Comparison of ENCODE assay signal across 20 cellular contexts in the genomic region with DNA sequence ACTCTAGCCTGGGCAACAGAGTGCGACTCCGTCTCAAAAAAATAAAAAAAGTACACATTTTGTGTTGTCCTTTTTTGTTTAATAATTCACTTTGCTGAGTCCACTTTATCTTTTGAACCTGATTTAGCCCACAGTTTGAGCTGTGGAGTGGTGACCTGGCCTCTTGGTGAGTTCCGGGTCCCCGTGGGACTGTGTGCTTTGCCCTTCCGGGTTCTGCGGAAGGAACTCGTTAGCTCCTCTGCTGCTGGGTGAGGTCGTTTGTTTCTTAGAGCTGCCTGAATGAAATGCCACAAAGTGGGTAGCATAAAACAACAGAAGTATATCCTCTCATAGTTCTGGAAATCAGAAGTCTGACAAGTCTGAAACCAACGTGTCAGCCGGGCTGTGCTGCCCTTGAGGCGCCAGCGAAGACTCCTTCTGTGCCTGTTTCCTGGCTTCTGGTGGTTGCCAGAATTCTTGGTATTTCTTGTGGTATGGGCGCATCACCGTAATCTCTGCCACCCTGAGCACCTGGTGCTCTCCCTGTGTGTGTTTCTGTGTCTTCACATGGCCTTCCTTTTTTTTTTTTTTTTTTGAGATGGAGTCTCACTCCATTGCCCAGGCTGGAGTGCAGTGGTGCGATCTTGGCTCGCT. TPM values are rescaled to one million over a fixed set of nuclear protein-coding genes. Genes with fewer than 3 reads are reported as not detected.
DNase-seq lines count a peak whose midpoint lies in the region; ATAC-seq and TF ChIP-seq lines count a peak whose summit lies in the region.
"Had no signal": no experiment of that assay in that cellular context is flagged by ENCODE, and none has a peak within 500 bp of the region (broad histone marks: within the 10 kb centered on the region; RNA-seq: fewer than 3 reads in every experiment).

No MANE protein-coding gene starts in this region.

- H3K9me3 Mint-ChIP-seq in activated CD8-positive, alpha-beta memory T cell treated with anti-CD3 and anti-CD28 coated beads, Interleukin-2, amount 10 ng/mL, durations not matched to agents 7 days and 5 days (ENCODE audit: low read depth), result no peaks in the 10 kb centered on the region
- no peaks in the 10 kb centered on the region for H3K9me3 Mint-ChIP-seq in activated CD4-positive, alpha-beta memory T cell treated with anti-CD3 and anti-CD28 coated beads, Interleukin-2, amount 10 ng/mL, durations not matched to agents 7 days and 5 days
- H3K9me3 Mint-ChIP-seq: activated B cell treated with CpG ODN at 0.5 μM for 24 hours had no signal

- CTCF ChIA-PET in activated CD8-positive, alpha-beta memory T cell treated with anti-CD3 and anti-CD28 coated beads, Interleukin-2, amount 10 ng/mL, durations not matched to agents 7 days and 5 days (lab: Charles Lee), result interaction anchor here (1.2 kb wide), 1 partner anchor 30 kb away, joined by 3 read pairs; no protein-coding TSS in a partner anchor
- CTCF ChIA-PET in activated CD4-positive, alpha-beta memory T cell treated with anti-CD3 and anti-CD28 coated beads, Interleukin-2, amount 10 ng/mL, durations not matched to agents 7 days and 5 days (lab: Charles Lee), result no interaction called here

- H3K9me3 ChIP-seq in gastrocnemius medialis, result no peaks in the 10 kb centered on the region
- no peaks in the 10 kb centered on the region for H3K9me3 ChIP-seq in lower lobe of right lung
- H3K9me3 ChIP-seq: Caco-2, tibial nerve had no signal

- TF ChIP-seq CTCF in gastrocnemius medialis (IDR thresholded peaks at IDR 0.05 in 4 of 5, conservative IDR thresholded peaks at IDR 0.05 in 1 of 5) (no peak), lower leg skin (IDR thresholded peaks at IDR 0.05) (no peak), lower lobe of right lung (IDR thresholded peaks at IDR 0.05) (no peak)

- peaks cover 63% of the 10 kb centered on the region for H3K27me3 Mint-ChIP-seq in activated CD8-positive, alpha-beta memory T cell treated with anti-CD3 and anti-CD28 coated beads, Interleukin-2, amount 10 ng/mL, durations not matched to agents 7 days and 5 days
- peaks cover 54% of the 10 kb centered on the region for H3K27me3 Mint-ChIP-seq in activated CD4-positive, alpha-beta memory T cell treated with anti-CD3 and anti-CD28 coated beads, Interleukin-2, amount 10 ng/mL, durations not matched to agents 7 days and 5 days

- POLR2A ChIA-PET in activated CD4-positive, alpha-beta memory T cell treated with anti-CD3 and anti-CD28 coated beads, Interleukin-2, amount 10 ng/mL, durations not matched to agents 7 days and 5 days (lab: Charles Lee), result no interaction called here

- H3K27me3 ChIP-seq in gastrocnemius medialis (peaks cover 27 to 32% (median 27%) of the 10 kb centered on the region in 3 donors), lower lobe of right lung (ENCODE audit: low read depth) (peaks cover 43% of the 10 kb centered on the region)

- intact Hi-C loops in gastrocnemius medialis (cut with DNase I; ENCODE audit: low total_unique reads) (no loop called here), lower leg skin (cut with DNase I; ENCODE audit: low total_unique reads) (no loop called here), lower lobe of right lung (cut with DNase I) (no loop called here)

- peaks cover 7% of the 10 kb centered on the region for H3K4me1 Mint-ChIP-seq in activated CD8-positive, alpha-beta memory T cell treated with anti-CD3 and anti-CD28 coated beads, Interleukin-2, amount 10 ng/mL, durations not matched to agents 7 days and 5 days
- peaks cover 7% of the 10 kb centered on the region for H3K4me1 Mint-ChIP-seq in activated CD4-positive, alpha-beta memory T cell treated with anti-CD3 and anti-CD28 coated beads, Interleukin-2, amount 10 ng/mL, durations not matched to agents 7 days and 5 days

- H3K36me3 Mint-ChIP-seq in activated CD8-positive, alpha-beta memory T cell treated with anti-CD3 and anti-CD28 coated beads, Interleukin-2, amount 10 ng/mL, durations not matched to agents 7 days and 5 days, result no peaks in the 10 kb centered on the region
- no peaks in the 10 kb centered on the region for H3K36me3 Mint-ChIP-seq in activated CD4-positive, alpha-beta memory T cell treated with anti-CD3 and anti-CD28 coated beads, Interleukin-2, amount 10 ng/mL, durations not matched to agents 7 days and 5 days (ENCODE audit: low read depth)

- DNase-seq in activated CD8-positive, alpha-beta memory T cell treated with anti-CD3 and anti-CD28 coated beads, Interleukin-2, amount 10 ng/mL, durations not matched to agents 7 days and 5 days, result no peak
- DNase-seq in activated CD8-positive, alpha-beta memory T cell treated with anti-CD3 and anti-CD28 coated beads, Interleukin-2, amount 50 U/mL, for 4 hours, result no peak
- DNase-seq in activated CD4-positive, alpha-beta memory T cell treated with anti-CD3 and anti-CD28 coated beads, Interleukin-2, amount 10 ng/mL, durations not matched to agents 7 days and 5 days, result no peak
- DNase-seq in hepatic stellate cell (ENCODE audit: low spot score) (peak; percentile 3), gastrocnemius medialis (no peak), lower leg skin (ENCODE audit: low spot score in 2 of 2) (no peak), islet precursor cell (no peak), lower lobe of right lung (no peak)
- DNase-seq: 8988T; activated B cell treated with CpG ODN at 0.5 μM for 24 hours; activated effector memory CD4-positive, alpha-beta T cell treated with Interleukin-2 at 50 U/mL for 16 hours; Caco-2; EL; GM23248; MM.1S; NCI-H146; NCI-H2171 treated with DMSO at 0.1 percent for 48 hours; PC-9 had no signal

- H3K4me3 Mint-ChIP-seq in activated CD8-positive, alpha-beta memory T cell treated with anti-CD3 and anti-CD28 coated beads, Interleukin-2, amount 10 ng/mL, durations not matched to agents 7 days and 5 days, result peak overlapping the region; percentile 0
- H3K4me3 Mint-ChIP-seq in activated CD4-positive, alpha-beta memory T cell treated with anti-CD3 and anti-CD28 coated beads, Interleukin-2, amount 10 ng/mL, durations not matched to agents 7 days and 5 days, result no peak overlapping the region
- H3K4me3 Mint-ChIP-seq: activated B cell treated with CpG ODN at 0.5 μM for 24 hours, B cell had no signal

- H3K36me3 ChIP-seq in gastrocnemius medialis (no peaks in the 10 kb centered on the region), lower lobe of right lung (no peaks in the 10 kb centered on the region)
- H3K36me3 ChIP-seq: tibial nerve had no signal

- peaks cover 4 to 9% of the 10 kb centered on the region in 2 donors for H3K4me1 ChIP-seq in gastrocnemius medialis
- H3K4me1 ChIP-seq in lower lobe of right lung, result peaks cover 26% of the 10 kb centered on the region
- H3K4me1 ChIP-seq: Caco-2 had no signal

- no peak overlapping the region for H3K27ac Mint-ChIP-seq in activated CD8-positive, alpha-beta memory T cell treated with anti-CD3 and anti-CD28 coated beads, Interleukin-2, amount 10 ng/mL, durations not matched to agents 7 days and 5 days
- peak overlapping the region; percentile 43 for H3K27ac Mint-ChIP-seq in activated CD4-positive, alpha-beta memory T cell treated with anti-CD3 and anti-CD28 coated beads, Interleukin-2, amount 10 ng/mL, durations not matched to agents 7 days and 5 days
- H3K27ac Mint-ChIP-seq: activated B cell treated with CpG ODN at 0.5 μM for 24 hours, B cell had no signal

- WGBS in lower leg skin, 2 donors, result 75 to 77% methylated on average over 16 of the region's 16 CpGs

- H3K27ac ChIP-seq in gastrocnemius medialis, result peak overlapping the region in 3 of 4 donors; percentile 14 to 48 (median 39)
- no peak overlapping the region for H3K27ac ChIP-seq in lower lobe of right lung
- H3K27ac ChIP-seq: GM23248, PC-9 had no signal

- ATAC-seq in activated CD8-positive, alpha-beta memory T cell treated with anti-CD3 and anti-CD28 coated beads, Interleukin-2, amount 10 ng/mL, durations not matched to agents 7 days and 5 days, result no peak
- no peak for ATAC-seq in gastrocnemius medialis
- ATAC-seq in lower lobe of right lung, result no peak

- TF ChIP-seq POLR2A in gastrocnemius medialis (IDR thresholded peaks at IDR 0.05), result no peak
- TF ChIP-seq POLR2A in lower leg skin (IDR thresholded peaks at IDR 0.05), result no peak

- in situ Hi-C loops in gastrocnemius medialis (cut with MboI; ENCODE audit: low sequenced_read_pairs in 4 of 4), result no loop called here

- peak overlapping the region in 1 of 4 donors; percentile 59 for H3K4me3 ChIP-seq in gastrocnemius medialis
- no peak overlapping the region for H3K4me3 ChIP-seq in lower leg skin (ENCODE audit: low read depth, poor library complexity, severe bottlenecking)
- H3K4me3 ChIP-seq in lower lobe of right lung, result no peak overlapping the region
- H3K4me3 ChIP-seq: GM23248, PC-9, tibial nerve had no signal

RNA-seq across cellular contexts. Expression of gene EFHD1, which starts 3.5 kb away (rescaled TPM):
- 1 to 10 TPM in 1 of 2 experiments, under 1 TPM in 1; 0.23 to 1.4 TPM for total RNA-seq in activated CD8-positive, alpha-beta memory T cell treated with anti-CD3 and anti-CD28 coated beads, Interleukin-2, amount 10 ng/mL, durations not matched to agents 7 days and 5 days
- 1 to 10 TPM; 2.0 to 2.7 TPM for total RNA-seq in activated CD4-positive, alpha-beta memory T cell treated with anti-CD3 and anti-CD28 coated beads, Interleukin-2, amount 10 ng/mL, durations not matched to agents 7 days and 5 days
- total RNA-seq in gastrocnemius medialis, result 10 to 100 TPM; 13.4 to 29.0 (median 13.9) TPM
- 10 to 100 TPM in 2 of 4 donors, 1 to 10 TPM in 2; 6.7 to 22.1 (median 14.0) TPM for total RNA-seq in lower leg skin
- 7.7 TPM for total RNA-seq in lower lobe of right lung
- total RNA-seq: activated B cell treated with CpG ODN at 0.5 μM for 24 hours, B cell, GM23248 had no signal
